Comparison of ENCODE assay signal across 8 cellular contexts in genomic region chr18:69580107-69580506, GRCh38.
A peak's percentile ranks its signal among the peaks of the same experiment; 100 is the strongest.
DNase-seq lines count a peak whose midpoint lies in the region; ATAC-seq, FAIRE-seq and TF ChIP-seq lines count a peak whose summit lies in the region.

No MANE protein-coding gene starts in this region.

- no peaks in the 10 kb centered on the region for H3K27me3 Mint-ChIP-seq in CD4-positive, alpha-beta memory T cell
- no peaks in the 10 kb centered on the region for H3K27me3 Mint-ChIP-seq in activated T-helper 2 cell treated with anti-CD3 and anti-CD28 coated beads, Interferon-gamma antibody, Interleukin-2, Interleukin-4, amounts not matched to agents 10 μg/mL and 5 μg/mL and 100 μg/mL, durations not matched to agents 14 hours and 24 hours and 36 hours (ENCODE audit: low read depth)

- TF ChIP-seq CTCF in spleen (IDR thresholded peaks at IDR 0.05 in 8 of 11, conservative IDR thresholded peaks at IDR 0.05 in 3 of 11) (no peak), pancreas (IDR thresholded peaks at IDR 0.05) (no peak)

- no peak for FAIRE-seq in pancreas (lab: Jason Lieb, UNC)

- DNase-seq in CD4-positive, alpha-beta memory T cell, result peak in 4 of 5 donors; percentile 11 to 20 (median 15)
- DNase-seq in GM19240 (ENCODE audit: insufficient read length, low spot score) (peak; percentile 0), spleen (no peak), pancreas (no peak)
- no peak for DNase-seq in activated T-helper 2 cell treated with anti-CD3 and anti-CD28 coated beads, Interferon-gamma antibody, Interleukin-2, Interleukin-4, amounts not matched to agents 10 μg/mL and 5 μg/mL and 100 μg/mL, durations not matched to agents 14 hours and 24 hours and 36 hours (ENCODE audit: low spot score)
- no peak for DNase-seq in activated effector memory CD4-positive, alpha-beta T cell treated with Interleukin-2 at 50 U/mL for 16 hours

- TF ChIP-seq POLR2A in spleen (IDR thresholded peaks at IDR 0.05), result no peak

- no peaks in the 10 kb centered on the region for H3K27me3 ChIP-seq in CD4-positive, alpha-beta memory T cell (ENCODE audit: insufficient read depth, low read length)
- H3K27me3 ChIP-seq in spleen (replicated peaks in 1 of 7) (no peaks in the 10 kb centered on the region), pancreas (no peaks in the 10 kb centered on the region)

- intact Hi-C loops in CD4-positive, alpha-beta memory T cell (cut with micrococcal nuclease), result no loop called here
- intact Hi-C loops in activated T-helper 2 cell treated with anti-CD3 and anti-CD28 coated beads, Interferon-gamma antibody, Interleukin-2, Interleukin-4, amounts not matched to agents 10 μg/mL and 5 μg/mL and 100 μg/mL, durations not matched to agents 14 hours and 24 hours and 36 hours (cut with micrococcal nuclease), result no loop called here
- intact Hi-C loops in spleen (cut with DNase I; ENCODE audit: low total_unique reads), result no loop called here
- intact Hi-C loops in pancreas (cut with DNase I), result no loop called here

- H3K27ac Mint-ChIP-seq in CD4-positive, alpha-beta memory T cell, result peak overlapping the region in 6 of 7 donors; percentile 54 to 90 (median 86)
- no peak overlapping the region for H3K27ac Mint-ChIP-seq in activated T-helper 2 cell treated with anti-CD3 and anti-CD28 coated beads, Interferon-gamma antibody, Interleukin-2, Interleukin-4, amounts not matched to agents 10 μg/mL and 5 μg/mL and 100 μg/mL, durations not matched to agents 14 hours and 24 hours and 36 hours

- H3K9me3 Mint-ChIP-seq in CD4-positive, alpha-beta memory T cell, result no peaks in the 10 kb centered on the region
- no peaks in the 10 kb centered on the region for H3K9me3 Mint-ChIP-seq in activated T-helper 2 cell treated with anti-CD3 and anti-CD28 coated beads, Interferon-gamma antibody, Interleukin-2, Interleukin-4, amounts not matched to agents 10 μg/mL and 5 μg/mL and 100 μg/mL, durations not matched to agents 14 hours and 24 hours and 36 hours

- POLR2A ChIA-PET in CD4-positive, alpha-beta memory T cell (lab: Charles Lee; ENCODE audit: partially characterized antibody), result interaction anchor here (0.8 to 1.4 kb wide), 3 partner anchors 9 to 177 kb away, joined by 3 to 4 read pairs (median 3); no protein-coding TSS in a partner anchor

- 3 to 18% (median 9%) methylated on average over 3 of the region's 3 CpGs for WGBS in spleen, 5 donors
- 34 to 56% methylated on average over 3 of the region's 3 CpGs for WGBS in pancreas, 2 donors

- H3K9me3 ChIP-seq in CD4-positive, alpha-beta memory T cell (ENCODE audit: control insufficient read depth in 1 of 2, low read length in 2 of 2), result no peaks in the 10 kb centered on the region
- H3K9me3 ChIP-seq in spleen (no peaks in the 10 kb centered on the region), pancreas (no peaks in the 10 kb centered on the region)

- peaks cover 9% of the 10 kb centered on the region for H3K4me1 ChIP-seq in CD4-positive, alpha-beta memory T cell (ENCODE audit: insufficient read depth, low read length)
- H3K4me1 ChIP-seq in spleen, result no peaks in the 10 kb centered on the region
- no peaks in the 10 kb centered on the region for H3K4me1 ChIP-seq in pancreas

- CTCF ChIA-PET in CD4-positive, alpha-beta memory T cell (lab: Charles Lee; ENCODE audit: partially characterized antibody), result interaction anchor here (1.1 to 1.6 kb wide), 3 partner anchors 9 to 379 kb away, joined by 3 to 5 read pairs (median 3); no protein-coding TSS in a partner anchor

- H3K36me3 Mint-ChIP-seq in CD4-positive, alpha-beta memory T cell, result no peaks in the 10 kb centered on the region
- no peaks in the 10 kb centered on the region for H3K36me3 Mint-ChIP-seq in activated T-helper 2 cell treated with anti-CD3 and anti-CD28 coated beads, Interferon-gamma antibody, Interleukin-2, Interleukin-4, amounts not matched to agents 10 μg/mL and 5 μg/mL and 100 μg/mL, durations not matched to agents 14 hours and 24 hours and 36 hours (ENCODE audit: low read depth)

- H3K36me3 ChIP-seq in CD4-positive, alpha-beta memory T cell (ENCODE audit: insufficient read depth, low read length), result no peaks in the 10 kb centered on the region
- H3K36me3 ChIP-seq in spleen (no peaks in the 10 kb centered on the region), pancreas (no peaks in the 10 kb centered on the region)

- no peak overlapping the region for H3K4me3 ChIP-seq in CD4-positive, alpha-beta memory T cell (ENCODE audit: low read length in 2 of 2)
- H3K4me3 ChIP-seq in spleen (no peak overlapping the region), pancreas (no peak overlapping the region)

- ATAC-seq in HG03378 (IDR thresholded peaks at IDR 0.05; ENCODE audit: unreplicated experiment) (peak; percentile 82), esophagus mucosa (no peak), pancreas (no peak)

- H3K27ac ChIP-seq in CD4-positive, alpha-beta memory T cell (ENCODE audit: low read depth, low read length), result no peak overlapping the region
- peak overlapping the region in 4 of 8 donors; percentile 24 to 47 (median 32) for H3K27ac ChIP-seq in spleen
- H3K27ac ChIP-seq in pancreas, result no peak overlapping the region

- peak overlapping the region; percentile 60 to 82 (median 78) for H3K4me3 Mint-ChIP-seq in CD4-positive, alpha-beta memory T cell
- H3K4me3 Mint-ChIP-seq in activated T-helper 2 cell treated with anti-CD3 and anti-CD28 coated beads, Interferon-gamma antibody, Interleukin-2, Interleukin-4, amounts not matched to agents 10 μg/mL and 5 μg/mL and 100 μg/mL, durations not matched to agents 14 hours and 24 hours and 36 hours (ENCODE audit: low read depth), result peak overlapping the region; percentile 2

- H3K4me1 Mint-ChIP-seq in CD4-positive, alpha-beta memory T cell, result peaks cover 8 to 15% (median 9%) of the 10 kb centered on the region in 4 donors
- H3K4me1 Mint-ChIP-seq in activated T-helper 2 cell treated with anti-CD3 and anti-CD28 coated beads, Interferon-gamma antibody, Interleukin-2, Interleukin-4, amounts not matched to agents 10 μg/mL and 5 μg/mL and 100 μg/mL, durations not matched to agents 14 hours and 24 hours and 36 hours (ENCODE audit: low read depth), result peaks cover 10% of the 10 kb centered on the region

Comparison
In these comparisons a context has a peak if more than half of its experiments do, and no peak if none do; other contexts are left out.
1. DNase-seq: peak in CD4-positive, alpha-beta memory T cell (4 of 5) and GM19240 (single experiment); none in activated T-helper 2 cell treated with anti-CD3 and anti-CD28 coated beads, Interferon-gamma antibody, Interleukin-2, Interleukin-4, amounts not matched to agents 10 μg/mL and 5 μg/mL and 100 μg/mL, durations not matched to agents 14 hours and 24 hours and 36 hours (single experiment), activated effector memory CD4-positive, alpha-beta T cell treated with Interleukin-2 at 50 U/mL for 16 hours (single experiment), spleen (single experiment) and pancreas (0 of 6).